ENCODE assay signal across 1 cellular context in the genomic region with DNA sequence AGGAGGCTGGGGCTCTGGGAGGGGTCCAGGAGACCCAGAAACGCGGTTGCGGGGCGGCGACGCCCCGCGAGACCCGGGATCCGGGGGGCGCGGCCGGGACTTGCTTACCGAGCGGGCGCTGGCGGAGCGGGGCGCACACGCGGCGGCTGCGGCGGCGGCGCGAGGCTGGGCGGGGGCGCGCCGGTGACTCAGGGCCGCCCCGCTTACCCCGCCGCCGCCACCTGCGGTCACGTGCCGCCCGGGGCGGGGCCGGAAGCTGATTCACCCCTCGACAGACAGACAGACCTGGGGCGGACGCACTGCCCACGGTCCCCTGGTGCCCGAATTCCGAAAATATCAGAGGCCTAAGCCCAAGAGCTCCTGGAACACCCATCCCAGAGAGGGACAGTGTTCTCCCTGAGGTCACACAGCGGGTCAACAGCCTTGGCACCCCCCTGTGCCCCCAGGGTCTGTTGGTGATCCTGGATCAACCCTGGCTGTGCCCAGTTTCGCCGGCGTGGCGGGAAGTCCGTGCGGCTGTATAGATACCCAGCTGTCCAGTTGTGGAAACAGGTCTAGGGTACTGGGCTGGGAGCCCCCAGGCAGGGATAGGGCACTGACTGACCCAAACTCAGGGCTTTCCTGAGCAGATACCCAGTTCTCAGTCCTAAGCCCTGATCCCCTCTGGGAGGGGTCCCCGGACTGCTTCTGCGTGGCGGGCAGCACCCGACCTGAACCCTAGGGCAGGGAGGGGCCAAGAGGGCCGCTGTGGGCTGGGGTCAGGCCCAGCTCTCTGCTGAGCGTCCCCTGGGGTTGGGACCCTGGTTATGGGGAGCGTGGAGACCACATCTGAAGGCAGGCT.
A peak's percentile ranks its signal among the peaks of the same experiment; 100 is the strongest.
TF ChIP-seq lines count a peak whose summit lies in the region.

A gene with protein sequence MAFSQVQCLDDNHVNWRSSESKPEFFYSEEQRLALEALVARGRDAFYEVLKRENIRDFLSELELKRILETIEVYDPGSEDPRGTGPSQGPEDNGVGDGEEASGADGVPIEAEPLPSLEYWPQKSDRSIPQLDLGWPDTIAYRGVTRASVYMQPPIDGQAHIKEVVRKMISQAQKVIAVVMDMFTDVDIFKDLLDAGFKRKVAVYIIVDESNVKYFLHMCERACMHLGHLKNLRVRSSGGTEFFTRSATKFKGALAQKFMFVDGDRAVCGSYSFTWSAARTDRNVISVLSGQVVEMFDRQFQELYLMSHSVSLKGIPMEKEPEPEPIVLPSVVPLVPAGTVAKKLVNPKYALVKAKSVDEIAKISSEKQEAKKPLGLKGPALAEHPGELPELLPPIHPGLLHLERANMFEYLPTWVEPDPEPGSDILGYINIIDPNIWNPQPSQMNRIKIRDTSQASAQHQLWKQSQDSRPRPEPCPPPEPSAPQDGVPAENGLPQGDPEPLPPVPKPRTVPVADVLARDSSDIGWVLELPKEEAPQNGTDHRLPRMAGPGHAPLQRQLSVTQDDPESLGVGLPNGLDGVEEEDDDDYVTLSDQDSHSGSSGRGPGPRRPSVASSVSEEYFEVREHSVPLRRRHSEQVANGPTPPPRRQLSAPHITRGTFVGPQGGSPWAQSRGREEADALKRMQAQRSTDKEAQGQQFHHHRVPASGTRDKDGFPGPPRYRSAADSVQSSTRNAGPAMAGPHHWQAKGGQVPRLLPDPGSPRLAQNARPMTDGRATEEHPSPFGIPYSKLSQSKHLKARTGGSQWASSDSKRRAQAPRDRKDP (minus strand): TSS at position 164 of the 841 bp plus-strand sequence. CDS start 723 bp downstream, outside the sequence.

TF ChIP-seq in HepG2, 621 proteins besides CTCF, POLR2A, EP300 and RAD21 (continued from another document and continues in another):
- TF ChIP-seq, protein P1, sequence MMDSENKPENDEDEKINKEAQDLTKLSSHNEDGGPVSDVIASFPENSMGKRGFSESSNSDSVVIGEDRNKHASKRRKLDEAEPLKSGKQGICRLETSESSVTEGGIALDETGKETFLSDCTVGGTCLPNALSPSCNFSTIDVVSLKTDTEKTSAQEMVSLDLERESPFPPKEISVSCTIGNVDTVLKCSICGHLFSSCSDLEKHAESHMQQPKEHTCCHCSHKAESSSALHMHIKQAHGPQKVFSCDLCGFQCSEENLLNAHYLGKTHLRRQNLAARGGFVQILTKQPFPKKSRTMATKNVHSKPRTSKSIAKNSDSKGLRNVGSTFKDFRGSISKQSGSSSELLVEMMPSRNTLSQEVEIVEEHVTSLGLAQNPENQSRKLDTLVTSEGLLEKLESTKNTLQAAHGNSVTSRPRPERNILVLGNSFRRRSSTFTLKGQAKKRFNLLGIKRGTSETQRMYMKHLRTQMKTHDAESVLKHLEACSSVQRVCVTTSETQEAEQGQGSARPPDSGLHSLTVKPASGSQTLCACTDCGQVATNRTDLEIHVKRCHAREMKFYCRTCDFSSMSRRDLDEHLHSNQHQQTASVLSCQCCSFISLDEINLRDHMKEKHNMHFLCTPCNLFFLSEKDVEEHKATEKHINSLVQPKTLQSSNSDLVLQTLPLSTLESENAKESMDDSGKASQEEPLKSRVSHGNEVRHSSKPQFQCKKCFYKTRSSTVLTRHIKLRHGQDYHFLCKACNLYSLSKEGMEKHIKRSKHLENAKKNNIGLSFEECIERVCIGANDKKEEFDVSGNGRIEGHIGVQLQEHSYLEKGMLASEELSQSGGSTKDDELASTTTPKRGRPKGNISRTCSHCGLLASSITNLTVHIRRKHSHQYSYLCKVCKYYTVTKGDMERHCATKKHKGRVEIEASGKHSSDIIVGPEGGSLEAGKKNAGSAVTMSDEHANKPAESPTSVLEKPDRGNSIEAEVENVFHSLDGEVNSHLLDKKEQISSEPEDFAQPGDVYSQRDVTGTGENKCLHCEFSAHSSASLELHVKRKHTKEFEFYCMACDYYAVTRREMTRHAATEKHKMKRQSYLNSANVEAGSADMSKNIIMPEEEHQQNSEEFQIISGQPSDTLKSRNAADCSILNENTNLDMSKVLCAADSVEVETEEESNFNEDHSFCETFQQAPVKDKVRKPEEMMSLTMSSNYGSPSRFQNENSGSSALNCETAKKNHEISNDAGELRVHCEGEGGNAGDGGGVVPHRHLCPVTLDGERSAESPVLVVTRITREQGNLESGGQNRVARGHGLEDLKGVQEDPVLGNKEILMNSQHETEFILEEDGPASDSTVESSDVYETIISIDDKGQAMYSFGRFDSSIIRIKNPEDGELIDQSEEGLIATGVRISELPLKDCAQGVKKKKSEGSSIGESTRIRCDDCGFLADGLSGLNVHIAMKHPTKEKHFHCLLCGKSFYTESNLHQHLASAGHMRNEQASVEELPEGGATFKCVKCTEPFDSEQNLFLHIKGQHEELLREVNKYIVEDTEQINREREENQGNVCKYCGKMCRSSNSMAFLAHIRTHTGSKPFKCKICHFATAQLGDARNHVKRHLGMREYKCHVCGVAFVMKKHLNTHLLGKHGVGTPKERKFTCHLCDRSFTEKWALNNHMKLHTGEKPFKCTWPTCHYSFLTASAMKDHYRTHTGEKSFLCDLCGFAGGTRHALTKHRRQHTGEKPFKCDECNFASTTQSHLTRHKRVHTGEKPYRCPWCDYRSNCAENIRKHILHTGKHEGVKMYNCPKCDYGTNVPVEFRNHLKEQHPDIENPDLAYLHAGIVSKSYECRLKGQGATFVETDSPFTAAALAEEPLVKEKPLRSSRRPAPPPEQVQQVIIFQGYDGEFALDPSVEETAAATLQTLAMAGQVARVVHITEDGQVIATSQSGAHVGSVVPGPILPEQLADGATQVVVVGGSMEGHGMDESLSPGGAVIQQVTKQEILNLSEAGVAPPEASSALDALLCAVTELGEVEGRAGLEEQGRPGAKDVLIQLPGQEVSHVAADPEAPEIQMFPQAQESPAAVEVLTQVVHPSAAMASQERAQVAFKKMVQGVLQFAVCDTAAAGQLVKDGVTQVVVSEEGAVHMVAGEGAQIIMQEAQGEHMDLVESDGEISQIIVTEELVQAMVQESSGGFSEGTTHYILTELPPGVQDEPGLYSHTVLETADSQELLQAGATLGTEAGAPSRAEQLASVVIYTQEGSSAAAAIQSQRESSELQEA (CRISPR knock-in tag; IDR thresholded peaks at IDR 0.05; ENCODE audit: not compliant biosample characterization): peak; percentile 12
- TF ChIP-seq, protein P2, sequence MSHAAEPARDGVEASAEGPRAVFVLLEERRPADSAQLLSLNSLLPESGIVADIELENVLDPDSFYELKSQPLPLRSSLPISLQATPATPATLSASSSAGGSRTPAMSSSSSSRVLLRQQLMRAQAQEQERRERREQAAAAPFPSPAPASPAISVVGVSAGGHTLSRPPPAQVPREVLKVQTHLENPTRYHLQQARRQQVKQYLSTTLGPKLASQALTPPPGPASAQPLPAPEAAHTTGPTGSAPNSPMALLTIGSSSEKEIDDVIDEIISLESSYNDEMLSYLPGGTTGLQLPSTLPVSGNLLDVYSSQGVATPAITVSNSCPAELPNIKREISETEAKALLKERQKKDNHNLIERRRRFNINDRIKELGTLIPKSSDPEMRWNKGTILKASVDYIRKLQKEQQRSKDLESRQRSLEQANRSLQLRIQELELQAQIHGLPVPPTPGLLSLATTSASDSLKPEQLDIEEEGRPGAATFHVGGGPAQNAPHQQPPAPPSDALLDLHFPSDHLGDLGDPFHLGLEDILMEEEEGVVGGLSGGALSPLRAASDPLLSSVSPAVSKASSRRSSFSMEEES (CRISPR knock-in tag; IDR thresholded peaks at IDR 0.05): peak; percentile 66
- TF ChIP-seq, protein P3, sequence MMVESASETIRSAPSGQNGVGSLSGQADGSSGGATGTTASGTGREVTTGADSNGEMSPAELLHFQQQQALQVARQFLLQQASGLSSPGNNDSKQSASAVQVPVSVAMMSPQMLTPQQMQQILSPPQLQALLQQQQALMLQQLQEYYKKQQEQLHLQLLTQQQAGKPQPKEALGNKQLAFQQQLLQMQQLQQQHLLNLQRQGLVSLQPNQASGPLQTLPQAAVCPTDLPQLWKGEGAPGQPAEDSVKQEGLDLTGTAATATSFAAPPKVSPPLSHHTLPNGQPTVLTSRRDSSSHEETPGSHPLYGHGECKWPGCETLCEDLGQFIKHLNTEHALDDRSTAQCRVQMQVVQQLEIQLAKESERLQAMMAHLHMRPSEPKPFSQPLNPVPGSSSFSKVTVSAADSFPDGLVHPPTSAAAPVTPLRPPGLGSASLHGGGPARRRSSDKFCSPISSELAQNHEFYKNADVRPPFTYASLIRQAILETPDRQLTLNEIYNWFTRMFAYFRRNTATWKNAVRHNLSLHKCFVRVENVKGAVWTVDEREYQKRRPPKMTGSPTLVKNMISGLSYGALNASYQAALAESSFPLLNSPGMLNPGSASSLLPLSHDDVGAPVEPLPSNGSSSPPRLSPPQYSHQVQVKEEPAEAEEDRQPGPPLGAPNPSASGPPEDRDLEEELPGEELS (CRISPR knock-in tag; IDR thresholded peaks at IDR 0.05): 0 out of 2 replicates have a peak, but pooled peaks have one; percentile 9
- TF ChIP-seq ZSCAN25 (CRISPR knock-in tag; IDR thresholded peaks at IDR 0.05): peak; percentile 53; the same call in 1 of the 2 replicates
- TF ChIP-seq ZNF10 (CRISPR knock-in tag; IDR thresholded peaks at IDR 0.05; ENCODE audit: borderline replicate concordance, low read depth): no peak
- TF ChIP-seq ZNF510 (CRISPR knock-in tag; IDR thresholded peaks at IDR 0.05; ENCODE audit: low read depth): no peak
- TF ChIP-seq NR2F2 (IDR thresholded peaks at IDR 0.05; ENCODE audit: borderline replicate concordance, low read depth): no peak
- no peak for TF ChIP-seq ARNT2 (CRISPR knock-in tag; IDR thresholded peaks at IDR 0.05; ENCODE audit: low read depth)
- TF ChIP-seq, protein P4, sequence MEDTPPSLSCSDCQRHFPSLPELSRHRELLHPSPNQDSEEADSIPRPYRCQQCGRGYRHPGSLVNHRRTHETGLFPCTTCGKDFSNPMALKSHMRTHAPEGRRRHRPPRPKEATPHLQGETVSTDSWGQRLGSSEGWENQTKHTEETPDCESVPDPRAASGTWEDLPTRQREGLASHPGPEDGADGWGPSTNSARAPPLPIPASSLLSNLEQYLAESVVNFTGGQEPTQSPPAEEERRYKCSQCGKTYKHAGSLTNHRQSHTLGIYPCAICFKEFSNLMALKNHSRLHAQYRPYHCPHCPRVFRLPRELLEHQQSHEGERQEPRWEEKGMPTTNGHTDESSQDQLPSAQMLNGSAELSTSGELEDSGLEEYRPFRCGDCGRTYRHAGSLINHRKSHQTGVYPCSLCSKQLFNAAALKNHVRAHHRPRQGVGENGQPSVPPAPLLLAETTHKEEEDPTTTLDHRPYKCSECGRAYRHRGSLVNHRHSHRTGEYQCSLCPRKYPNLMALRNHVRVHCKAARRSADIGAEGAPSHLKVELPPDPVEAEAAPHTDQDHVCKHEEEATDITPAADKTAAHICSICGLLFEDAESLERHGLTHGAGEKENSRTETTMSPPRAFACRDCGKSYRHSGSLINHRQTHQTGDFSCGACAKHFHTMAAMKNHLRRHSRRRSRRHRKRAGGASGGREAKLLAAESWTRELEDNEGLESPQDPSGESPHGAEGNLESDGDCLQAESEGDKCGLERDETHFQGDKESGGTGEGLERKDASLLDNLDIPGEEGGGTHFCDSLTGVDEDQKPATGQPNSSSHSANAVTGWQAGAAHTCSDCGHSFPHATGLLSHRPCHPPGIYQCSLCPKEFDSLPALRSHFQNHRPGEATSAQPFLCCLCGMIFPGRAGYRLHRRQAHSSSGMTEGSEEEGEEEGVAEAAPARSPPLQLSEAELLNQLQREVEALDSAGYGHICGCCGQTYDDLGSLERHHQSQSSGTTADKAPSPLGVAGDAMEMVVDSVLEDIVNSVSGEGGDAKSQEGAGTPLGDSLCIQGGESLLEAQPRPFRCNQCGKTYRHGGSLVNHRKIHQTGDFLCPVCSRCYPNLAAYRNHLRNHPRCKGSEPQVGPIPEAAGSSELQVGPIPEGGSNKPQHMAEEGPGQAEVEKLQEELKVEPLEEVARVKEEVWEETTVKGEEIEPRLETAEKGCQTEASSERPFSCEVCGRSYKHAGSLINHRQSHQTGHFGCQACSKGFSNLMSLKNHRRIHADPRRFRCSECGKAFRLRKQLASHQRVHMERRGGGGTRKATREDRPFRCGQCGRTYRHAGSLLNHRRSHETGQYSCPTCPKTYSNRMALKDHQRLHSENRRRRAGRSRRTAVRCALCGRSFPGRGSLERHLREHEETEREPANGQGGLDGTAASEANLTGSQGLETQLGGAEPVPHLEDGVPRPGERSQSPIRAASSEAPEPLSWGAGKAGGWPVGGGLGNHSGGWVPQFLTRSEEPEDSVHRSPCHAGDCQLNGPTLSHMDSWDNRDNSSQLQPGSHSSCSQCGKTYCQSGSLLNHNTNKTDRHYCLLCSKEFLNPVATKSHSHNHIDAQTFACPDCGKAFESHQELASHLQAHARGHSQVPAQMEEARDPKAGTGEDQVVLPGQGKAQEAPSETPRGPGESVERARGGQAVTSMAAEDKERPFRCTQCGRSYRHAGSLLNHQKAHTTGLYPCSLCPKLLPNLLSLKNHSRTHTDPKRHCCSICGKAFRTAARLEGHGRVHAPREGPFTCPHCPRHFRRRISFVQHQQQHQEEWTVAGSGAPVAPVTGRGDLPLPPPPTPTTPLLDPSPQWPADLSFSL (CRISPR knock-in tag; IDR thresholded peaks at IDR 0.05): no peak
- TF ChIP-seq JDP2 (CRISPR knock-in tag; IDR thresholded peaks at IDR 0.05; ENCODE audit: borderline replicate concordance): no peak
- TF ChIP-seq, protein P5, sequence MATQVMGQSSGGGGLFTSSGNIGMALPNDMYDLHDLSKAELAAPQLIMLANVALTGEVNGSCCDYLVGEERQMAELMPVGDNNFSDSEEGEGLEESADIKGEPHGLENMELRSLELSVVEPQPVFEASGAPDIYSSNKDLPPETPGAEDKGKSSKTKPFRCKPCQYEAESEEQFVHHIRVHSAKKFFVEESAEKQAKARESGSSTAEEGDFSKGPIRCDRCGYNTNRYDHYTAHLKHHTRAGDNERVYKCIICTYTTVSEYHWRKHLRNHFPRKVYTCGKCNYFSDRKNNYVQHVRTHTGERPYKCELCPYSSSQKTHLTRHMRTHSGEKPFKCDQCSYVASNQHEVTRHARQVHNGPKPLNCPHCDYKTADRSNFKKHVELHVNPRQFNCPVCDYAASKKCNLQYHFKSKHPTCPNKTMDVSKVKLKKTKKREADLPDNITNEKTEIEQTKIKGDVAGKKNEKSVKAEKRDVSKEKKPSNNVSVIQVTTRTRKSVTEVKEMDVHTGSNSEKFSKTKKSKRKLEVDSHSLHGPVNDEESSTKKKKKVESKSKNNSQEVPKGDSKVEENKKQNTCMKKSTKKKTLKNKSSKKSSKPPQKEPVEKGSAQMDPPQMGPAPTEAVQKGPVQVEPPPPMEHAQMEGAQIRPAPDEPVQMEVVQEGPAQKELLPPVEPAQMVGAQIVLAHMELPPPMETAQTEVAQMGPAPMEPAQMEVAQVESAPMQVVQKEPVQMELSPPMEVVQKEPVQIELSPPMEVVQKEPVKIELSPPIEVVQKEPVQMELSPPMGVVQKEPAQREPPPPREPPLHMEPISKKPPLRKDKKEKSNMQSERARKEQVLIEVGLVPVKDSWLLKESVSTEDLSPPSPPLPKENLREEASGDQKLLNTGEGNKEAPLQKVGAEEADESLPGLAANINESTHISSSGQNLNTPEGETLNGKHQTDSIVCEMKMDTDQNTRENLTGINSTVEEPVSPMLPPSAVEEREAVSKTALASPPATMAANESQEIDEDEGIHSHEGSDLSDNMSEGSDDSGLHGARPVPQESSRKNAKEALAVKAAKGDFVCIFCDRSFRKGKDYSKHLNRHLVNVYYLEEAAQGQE (IDR thresholded peaks at IDR 0.05; ENCODE audit: borderline replicate concordance in 1 of 2, low read depth in 1 of 2, low read length in 2 of 2): peak in 1 of 2 experiments; percentile 11; a peak in 1 of 4 replicates
- no peak for TF ChIP-seq ZNF367 (CRISPR knock-in tag; IDR thresholded peaks at IDR 0.05; ENCODE audit: borderline replicate concordance)
- no peak for TF ChIP-seq NONO (IDR thresholded peaks at IDR 0.05)
- no peak for TF ChIP-seq NONO (CRISPR knock-in tag; conservative IDR thresholded peaks at IDR 0.05)
- TF ChIP-seq, protein P6, sequence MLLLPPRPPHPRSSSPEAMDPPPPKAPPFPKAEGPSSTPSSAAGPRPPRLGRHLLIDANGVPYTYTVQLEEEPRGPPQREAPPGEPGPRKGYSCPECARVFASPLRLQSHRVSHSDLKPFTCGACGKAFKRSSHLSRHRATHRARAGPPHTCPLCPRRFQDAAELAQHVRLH (CRISPR knock-in tag; IDR thresholded peaks at IDR 0.05; ENCODE audit: borderline replicate concordance, low read depth): peak; percentile 39; the same call in 1 of the 2 replicates
- TF ChIP-seq NFYB (CRISPR knock-in tag; IDR thresholded peaks at IDR 0.05): no peak
- TF ChIP-seq NFE2L2 (IDR thresholded peaks at IDR 0.05; ENCODE audit: low read length): no peak
- TF ChIP-seq ZFY (CRISPR knock-in tag; IDR thresholded peaks at IDR 0.05): peak; percentile 68
- TF ChIP-seq IRF2 (CRISPR knock-in tag; IDR thresholded peaks at IDR 0.05): no peak
